Comparison of ENCODE assay signal across 8 cellular contexts in the genomic region with DNA sequence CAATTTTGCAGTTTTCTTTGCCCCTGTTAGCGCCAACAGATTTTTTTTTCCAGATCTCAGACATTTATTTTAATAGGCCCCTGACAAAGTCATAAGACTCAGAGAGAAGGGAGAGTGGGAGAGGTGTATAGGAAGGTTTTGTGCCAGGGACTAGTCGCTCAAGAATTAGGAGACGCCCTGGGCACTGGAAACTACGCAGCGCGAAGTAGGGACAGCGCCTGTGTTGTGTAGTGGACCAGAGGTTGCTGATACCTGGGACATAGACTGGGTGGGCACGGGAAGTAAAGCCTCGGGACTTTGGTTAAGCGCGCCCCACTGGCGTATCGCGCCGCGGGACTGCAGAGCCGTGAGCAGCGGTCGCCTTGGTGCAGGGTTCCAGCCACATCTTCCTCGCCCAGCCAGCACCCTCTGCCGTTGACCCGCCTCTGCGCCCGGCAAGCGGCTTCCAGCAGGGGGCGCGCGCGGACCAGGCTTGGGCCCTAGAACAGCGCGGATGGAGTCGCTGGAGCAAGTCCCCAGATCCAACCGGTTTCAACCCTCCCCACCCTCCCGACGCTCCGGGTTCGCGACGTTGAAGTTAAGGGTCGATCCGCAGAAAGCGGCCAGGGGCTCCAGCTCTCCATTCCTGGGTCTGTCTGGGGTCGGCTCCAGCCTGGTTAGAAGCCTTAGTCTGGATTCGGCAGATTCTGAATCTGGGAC. TPM values are rescaled to one million over a fixed set of nuclear protein-coding genes. Genes with fewer than 3 reads are reported as not detected.
DNase-seq lines count a peak whose midpoint lies in the region; ATAC-seq and TF ChIP-seq lines count a peak whose summit lies in the region.

No MANE protein-coding gene starts in this region.

- H3K27me3 ChIP-seq in HUES48 (ENCODE audit: control insufficient read depth, insufficient read depth, low read length) (peaks cover 93% of the 10 kb centered on the region), OCI-LY3 (ENCODE audit: low read depth, low read length) (no peaks in the 10 kb centered on the region)

- H3K4me3 ChIP-seq in HUES48 (ENCODE audit: low read depth, low read length) (peak overlapping the region; percentile 58), OCI-LY3 (ENCODE audit: low read length) (peak overlapping the region; percentile 68), epithelial cell of proximal tubule (ENCODE audit: low read depth, low read length) (peak overlapping the region; percentile 27)

- H3K9ac ChIP-seq in HUES48 (ENCODE audit: low read depth, low read length): no peak overlapping the region
- no peak overlapping the region; the same call in 1 of the 2 replicates for H3K9ac ChIP-seq in OCI-LY3 (ENCODE audit: low read length)

- H3K4me2 ChIP-seq in OCI-LY3 (ENCODE audit: low read length): peak overlapping the region; percentile 68

- DNase-seq in DMS79 treated with DMSO at 0.1 percent for 48 hours (lab: John Stamatoyannopoulos, UW): peak; percentile 63
- peak; percentile 81 for DNase-seq in activated T-cell treated with anti-CD3 and anti-CD28 coated beads for 24 hours (ENCODE audit: low read depth)
- DNase-seq in epithelial cell of proximal tubule (ENCODE audit: low read depth): no peak
- peak; percentile 89 for DNase-seq in mucosa of gallbladder (ENCODE audit: low spot score)
- DNase-seq in stimulated activated CD8-positive, alpha-beta memory T cell treated with anti-CD3 and anti-CD28 coated beads, Interleukin-2, amount 100 ng/mL, for 48 hours (ENCODE audit: low read depth in 2 of 2): peak; percentile 89 to 91

- ATAC-seq in GM19395 (IDR thresholded peaks at IDR 0.05; ENCODE audit: unreplicated experiment): no peak

- H2AFZ ChIP-seq in OCI-LY3 (ENCODE audit: low read depth, low read length): peak overlapping the region; percentile 16; the same call in 1 of the 2 replicates

- H3K36me3 ChIP-seq in HUES48 (ENCODE audit: control insufficient read depth, insufficient read depth, low read length): no peaks in the 10 kb centered on the region
- no peaks in the 10 kb centered on the region for H3K36me3 ChIP-seq in OCI-LY3 (replicated peaks; ENCODE audit: low read depth, low read length)

- no peaks in the 10 kb centered on the region for H4K20me1 ChIP-seq in OCI-LY3 (ENCODE audit: insufficient read depth, low read length)

- peaks cover 49% of the 10 kb centered on the region for H3K4me1 ChIP-seq in HUES48 (ENCODE audit: control insufficient read depth, insufficient read depth, low read length)
- H3K4me1 ChIP-seq in OCI-LY3 (ENCODE audit: low read length): peaks cover 40% of the 10 kb centered on the region

- H3K79me2 ChIP-seq in OCI-LY3 (ENCODE audit: low read length): no peaks in the 10 kb centered on the region

- TF ChIP-seq CTCF in OCI-LY3 (IDR thresholded peaks at IDR 0.05; ENCODE audit: low read depth, low read length): peak; percentile 97
- TF ChIP-seq CTCF in epithelial cell of proximal tubule (conservative IDR thresholded peaks at IDR 0.05; ENCODE audit: low read depth, low read length): peak; percentile 87

- H3K9me3 ChIP-seq in HUES48 (ENCODE audit: control insufficient read depth, insufficient read depth, low read length) (no peaks in the 10 kb centered on the region), OCI-LY3 (ENCODE audit: insufficient read depth, low read length) (no peaks in the 10 kb centered on the region)

- H3K27ac ChIP-seq in HUES48 (ENCODE audit: low read depth, low read length): no peak overlapping the region
- no peak overlapping the region for H3K27ac ChIP-seq in OCI-LY3 (ENCODE audit: low read length)

RNA-seq across cellular contexts. Expression of gene ISLR2, which starts 3.0 kb away (rescaled TPM):
- total RNA-seq in epithelial cell of proximal tubule (not detected in 2 replicates), mucosa of gallbladder (1.8 TPM)

RNA-seq across cellular contexts. Expression of gene GOLGA6A, which starts 45.1 kb away (rescaled TPM):
- total RNA-seq in epithelial cell of proximal tubule (not detected in 2 replicates), mucosa of gallbladder (not detected)

RNA-seq across cellular contexts. Expression of gene ISLR, which starts 46.1 kb away (rescaled TPM):
- total RNA-seq in epithelial cell of proximal tubule (not detected in 2 replicates), mucosa of gallbladder (53.0 TPM)

Comparison
In these comparisons a context has a peak if more than half of its experiments do, and no peak if none do; other contexts are left out.
1. RNA of gene ISLR, which starts 46.1 kb away (total RNA-seq): 53.0 TPM in mucosa of gallbladder (single experiment); not detected in epithelial cell of proximal tubule; every median in the first group is over 10 times any median in the second.
2. Peak in every context shown above with its lines, with median percentiles within 50 percentile points of each other: H3K4me3 ChIP-seq.